Comparison of ENCODE assay signal across 8 cellular contexts in the genomic region with DNA sequence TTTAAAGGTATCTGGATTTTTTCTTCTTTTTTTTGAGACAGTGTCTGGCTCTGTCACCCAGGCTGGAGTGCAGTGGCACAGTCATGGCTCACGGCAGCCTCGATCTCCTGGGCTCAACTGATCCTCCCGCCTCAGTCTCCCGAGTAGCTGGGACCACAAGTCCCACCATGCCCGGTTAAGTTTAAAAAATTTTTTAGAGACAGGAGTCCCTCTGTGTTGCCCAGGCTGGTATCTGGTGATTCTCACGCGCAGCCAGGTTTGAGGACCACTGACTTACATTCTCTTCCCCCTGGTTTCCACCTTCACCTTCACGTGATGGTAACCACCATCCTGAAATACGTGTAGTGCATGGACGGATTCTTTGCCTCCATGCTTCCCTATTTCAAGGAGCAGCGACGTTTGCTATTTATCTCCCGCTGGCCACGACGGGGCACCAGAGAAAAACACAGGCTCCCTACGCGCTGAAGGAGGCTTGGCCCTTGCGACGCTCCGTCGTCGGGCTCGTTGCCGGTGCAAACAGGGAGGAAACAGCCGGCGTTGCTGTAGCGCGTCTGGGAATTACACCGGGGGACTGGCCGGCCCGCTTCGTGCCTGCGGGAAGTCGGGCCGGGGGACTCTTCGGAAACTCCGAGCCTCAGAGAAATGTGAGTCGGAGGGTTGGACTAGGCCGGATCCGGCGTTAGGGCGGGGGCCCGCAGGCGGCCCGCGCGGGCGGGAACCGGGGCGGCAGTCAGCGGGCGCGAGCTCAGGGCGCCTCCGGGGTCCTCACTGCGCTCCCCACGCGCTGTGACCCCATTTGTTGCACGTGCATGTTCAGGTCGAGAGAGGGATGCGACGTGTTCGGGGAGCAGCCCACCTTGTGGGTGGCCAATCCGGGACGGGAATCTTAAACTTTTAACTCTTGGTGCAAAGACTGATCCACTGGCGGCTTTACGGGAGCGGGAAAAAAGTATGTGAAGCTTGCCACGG. TPM values are rescaled to one million over a fixed set of nuclear protein-coding genes. Genes with fewer than 3 reads are reported as not detected.
DNase-seq lines count a peak whose midpoint lies in the region; ATAC-seq and TF ChIP-seq lines count a peak whose summit lies in the region.

A gene with protein sequence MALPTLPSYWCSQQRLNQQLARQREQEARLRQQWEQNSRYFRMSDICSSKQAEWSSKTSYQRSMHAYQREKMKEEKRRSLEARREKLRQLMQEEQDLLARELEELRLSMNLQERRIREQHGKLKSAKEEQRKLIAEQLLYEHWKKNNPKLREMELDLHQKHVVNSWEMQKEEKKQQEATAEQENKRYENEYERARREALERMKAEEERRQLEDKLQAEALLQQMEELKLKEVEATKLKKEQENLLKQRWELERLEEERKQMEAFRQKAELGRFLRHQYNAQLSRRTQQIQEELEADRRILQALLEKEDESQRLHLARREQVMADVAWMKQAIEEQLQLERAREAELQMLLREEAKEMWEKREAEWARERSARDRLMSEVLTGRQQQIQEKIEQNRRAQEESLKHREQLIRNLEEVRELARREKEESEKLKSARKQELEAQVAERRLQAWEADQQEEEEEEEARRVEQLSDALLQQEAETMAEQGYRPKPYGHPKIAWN (plus strand): TSS at position 492 of the 969 bp plus-strand sequence. CDS start 2,753 bp downstream, outside the sequence.

- H3K27ac ChIP-seq in adrenal gland (peak within 1 kb of the TSS in 4 of 5 donors; percentile 1 to 87 (median 70)), heart right ventricle (peak within 1 kb of the TSS; percentile 11 to 93 (median 84)), upper lobe of right lung (peak within 1 kb of the TSS; percentile 86)

- TF ChIP-seq POLR2A in adrenal gland (IDR thresholded peaks at IDR 0.05): peak in 1 of 2 donors; percentile 46

- TF ChIP-seq CTCF in adrenal gland (IDR thresholded peaks at IDR 0.05) (peak in 4 of 6 experiments; percentile 21 to 42 (median 30)), heart right ventricle (IDR thresholded peaks at IDR 0.05) (peak in 6 of 9 donors; percentile 23 to 61 (median 52)), upper lobe of right lung (IDR thresholded peaks at IDR 0.05) (peak; percentile 45)

- peak within 1 kb of the TSS; percentile 98 to 99 for H3K27ac Mint-ChIP-seq in T-cell

- H3K9me3 ChIP-seq in adrenal gland (replicated peaks in 1 of 3): no peaks in the 10 kb centered on the region
- no peaks in the 10 kb centered on the region for H3K9me3 ChIP-seq in heart right ventricle
- H3K9me3 ChIP-seq in upper lobe of right lung: no peaks in the 10 kb centered on the region

- H3K27me3 Mint-ChIP-seq in T-cell: no peaks in the 10 kb centered on the region

- H3K4me3 Mint-ChIP-seq in T-cell: peak within 1 kb of the TSS; percentile 86 to 95 (median 94)

- H3K36me3 ChIP-seq in adrenal gland (replicated peaks in 1 of 2) (peaks cover 0 to 21% of the 10 kb centered on the region in 2 donors), heart right ventricle (peaks cover 0 to 27% (median 22%) of the 10 kb centered on the region in 9 donors), upper lobe of right lung (peaks cover 22% of the 10 kb centered on the region)

- peaks cover 15% of the 10 kb centered on the region for H3K36me3 Mint-ChIP-seq in T-cell

- H3K4me1 Mint-ChIP-seq in T-cell: peaks cover 27 to 29% (median 27%) of the 10 kb centered on the region in 3 donors

- WGBS in adrenal gland, 4 donors: 1 to 2% (median 2%) methylated on average over 14 to 69 of the region's 69 CpGs
- WGBS in heart right ventricle, 2 donors: 1 to 2% methylated on average over 69 of the region's 69 CpGs

- CTCF ChIA-PET in T-cell (lab: Charles Lee): interaction anchor here (0.6 to 1.2 kb wide), 4 partner anchors 11 to 94 kb away, joined by 3 to 5 read pairs (median 4); no protein-coding TSS in a partner anchor

- H3K4me3 ChIP-seq in adrenal gland: peak within 1 kb of the TSS; percentile 48 to 100 (median 72)
- H3K4me3 ChIP-seq in heart right ventricle: peak within 1 kb of the TSS; percentile 62 to 97 (median 80)
- peak within 1 kb of the TSS; percentile 80 for H3K4me3 ChIP-seq in upper lobe of right lung

- DNase-seq in GM03348 (ENCODE audit: low spot score): peak; percentile 92
- DNase-seq in NCI-H1417 (lab: John Stamatoyannopoulos, UW): peak; percentile 90 to 94 (median 93)
- DNase-seq in T-cell: peak; percentile 43 to 82 (median 66)
- peak; percentile 84 to 92 (median 85) for DNase-seq in adrenal gland
- peak; percentile 85 to 90 for DNase-seq in heart right ventricle
- DNase-seq in posterior cingulate gyrus: peak; percentile 82 to 98 (median 88)
- peak; percentile 92 for DNase-seq in upper lobe of right lung

- no peaks in the 10 kb centered on the region for H3K27me3 ChIP-seq in adrenal gland
- H3K27me3 ChIP-seq in heart right ventricle: no peaks in the 10 kb centered on the region
- H3K27me3 ChIP-seq in upper lobe of right lung: no peaks in the 10 kb centered on the region

- POLR2A ChIA-PET in T-cell (lab: Charles Lee): interaction anchor here (0.6 to 1.1 kb wide), 2 partner anchors 13 to 91 kb away, joined by 4 to 7 read pairs; no protein-coding TSS in a partner anchor

- intact Hi-C loops in adrenal gland (cut with DNase I): no loop called here
- intact Hi-C loops in heart right ventricle (cut with DNase I): no loop called here
- intact Hi-C loops in posterior cingulate gyrus (cut with DNase I): loop anchor here (1.0 to 10.0 kb wide), 3 partner anchors 20 to 125 kb away; a partner anchor contains a TSS
- intact Hi-C loops in upper lobe of right lung (cut with DNase I): no loop called here

- H3K9me3 Mint-ChIP-seq in T-cell: no peaks in the 10 kb centered on the region

- ATAC-seq in HG02588 (IDR thresholded peaks at IDR 0.05; ENCODE audit: unreplicated experiment) (peak; percentile 69), T-cell (replicated peaks in 1 of 4) (peak; percentile 88 to 92 (median 92)), heart right ventricle (peak; percentile 91 to 97 (median 97)), upper lobe of right lung (peak; percentile 98)

- peaks cover 5 to 18% of the 10 kb centered on the region in 2 donors for H3K4me1 ChIP-seq in adrenal gland (replicated peaks in 1 of 2)
- H3K4me1 ChIP-seq in heart right ventricle: peaks cover 3 to 25% (median 21%) of the 10 kb centered on the region in 9 donors
- H3K4me1 ChIP-seq in upper lobe of right lung: peaks cover 16% of the 10 kb centered on the region

RNA-seq across cellular contexts. Expression of the gene that starts here (rescaled TPM):
- total RNA-seq in T-cell (10 to 100 TPM; 25.9 to 41.5 (median 37.3) TPM), adrenal gland (10 to 100 TPM in 4 of 8 donors, 1 to 10 TPM in 4; 8.8 to 18.7 (median 12.4) TPM), heart right ventricle (10 to 100 TPM in 4 of 10 donors, 1 to 10 TPM in 6; 7.0 to 14.1 (median 9.1) TPM), upper lobe of right lung (16.5 TPM)
- polyA plus RNA-seq in adrenal gland (10 to 100 TPM in 2 of 3 donors, 1 to 10 TPM in 1; 8.3 to 21.1 (median 11.3) TPM), heart right ventricle (10 to 100 TPM in 1 of 2 donors, 1 to 10 TPM in 1; 7.3 to 13.2 TPM)

Comparison
In these comparisons a context has a peak if more than half of its experiments do, and no peak if none do; other contexts are left out.
1. Peak in every context shown above with its lines: DNase-seq, ATAC-seq, H3K4me3 ChIP-seq and H3K27ac ChIP-seq.